Comparison of ENCODE assay signal across 27 cellular contexts in the genomic region with DNA sequence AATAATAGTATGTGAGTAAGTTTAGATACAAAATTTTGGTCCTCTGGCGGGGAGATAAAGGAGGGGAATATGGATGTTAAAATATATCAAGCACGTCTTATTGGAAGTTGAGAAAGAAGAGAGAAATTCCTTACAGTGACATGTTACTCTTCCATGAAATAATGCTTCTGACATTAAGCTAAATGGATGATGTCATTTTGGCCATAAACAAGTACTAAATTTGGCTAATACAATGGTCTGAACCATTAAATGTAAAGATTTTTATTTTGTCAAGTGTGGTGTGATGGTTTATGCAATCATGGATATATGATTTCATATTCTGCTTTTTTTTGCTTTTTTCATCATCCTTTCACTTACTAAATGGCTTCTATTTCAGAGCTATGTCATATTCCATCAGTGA.
"Had no signal": no experiment of that assay in that cellular context is flagged by ENCODE, and none has a peak within 500 bp of the region (broad histone marks: within the 10 kb centered on the region; RNA-seq: fewer than 3 reads in every experiment).

No MANE protein-coding gene starts in this region.

- H3K27me3 ChIP-seq: stomach, suprapubic skin, testis, thyroid gland, tibial artery, tibial nerve, transverse colon, upper lobe of left lung, upper lobe of right lung, uterus, vagina had no signal

- H3K9me3 ChIP-seq: stomach, suprapubic skin, testis, thoracic aorta, thyroid gland, tibial artery, tibial nerve, transverse colon, upper lobe of left lung, upper lobe of right lung, uterus, vagina had no signal

- H3K27ac ChIP-seq: stomach, suprapubic skin, testis, thoracic aorta, tibial artery, tibial nerve, transverse colon, upper lobe of left lung, upper lobe of right lung, uterus, vagina had no signal

- DNase-seq: stimulated activated CD4-positive, alpha-beta T cell treated with anti-CD3 and anti-CD28 coated beads, Interleukin-2, amount 100 ng/mL, for 48 hours; stimulated activated CD4-positive, alpha-beta T cell treated with anti-CD3 and anti-CD28 coated beads, Interleukin-4, amount 100 ng/mL, for 1 hour; stimulated activated CD4-positive, alpha-beta T cell treated with anti-CD3 and anti-CD28 coated beads, Interleukin-4, amount 100 ng/mL, for 24 hours; stimulated activated CD4-positive, alpha-beta T cell treated with anti-CD3 and anti-CD28 coated beads, Interleukin-4, amount 100 ng/mL, for 4 hours; stimulated activated CD8-positive, alpha-beta memory T cell treated with anti-CD3 and anti-CD28 coated beads, Interleukin-4, amount 100 ng/mL, for 48 hours; stimulated activated naive B cell treated with anti-CD40 and anti-IgM and Interleukin-4, amounts not matched to agents 10 μg/mL and 1 μg/mL and 100 μg/mL, for 72 hours; stimulated activated naive CD4-positive, alpha-beta T cell; stimulated activated naive CD4-positive, alpha-beta T cell treated with Interleukin-2 at 50 U/mL for 16 hours; stimulated activated naive CD8-positive, alpha-beta T cell treated with anti-CD3 and anti-CD28 coated beads, Interleukin-15, amount 100 ng/mL, for 72 hours; stimulated activated naive CD8-positive, alpha-beta T cell treated with anti-CD3 and anti-CD28 coated beads, Interleukin-15, Interleukin-2, amounts not matched to agents 100 U/mL and 50 U/mL, for 24 hours; stomach; substantia nigra; testis; thyroid gland; tibial artery; transverse colon; trophoblast cell; upper lobe of left lung; upper lobe of right lung; uterus had no signal

- H3K36me3 ChIP-seq: stomach, suprapubic skin, thoracic aorta, thyroid gland, tibial artery, tibial nerve, transverse colon, upper lobe of left lung, upper lobe of right lung, uterus, vagina had no signal

- ATAC-seq: stimulated activated effector memory CD8-positive, alpha-beta T cell treated with anti-CD3 and anti-CD28 coated beads, Interleukin-12 subunit alpha, Interleukin-12 subunit beta, amount 100 ng/mL, for 72 hours; stimulated activated memory B cell treated with anti-CD40 and anti-IgM and Interleukin-4, amounts not matched to agents 10 μg/mL and 1 μg/mL and 100 μg/mL, for 72 hours; stimulated activated naive B cell treated with anti-CD40 and anti-IgM and Interleukin-4, amounts not matched to agents 10 μg/mL and 1 μg/mL and 100 μg/mL, for 72 hours; stimulated activated naive CD8-positive, alpha-beta T cell treated with anti-CD3 and anti-CD28 coated beads, Interleukin-15, amount 100 ng/mL, for 72 hours; stimulated activated naive CD8-positive, alpha-beta T cell treated with anti-CD3 and anti-CD28 coated beads, Interleukin-15, Interleukin-2, amounts not matched to agents 100 U/mL and 50 U/mL, for 24 hours; upper lobe of right lung had no signal

- H3K4me3 ChIP-seq: stomach, suprapubic skin, testis, thoracic aorta, thyroid gland, tibial artery, tibial nerve, transverse colon, upper lobe of left lung, upper lobe of right lung, uterus, vagina had no signal

- H3K4me1 ChIP-seq: testis, tibial nerve, transverse colon, uterus, vagina had no signal

- FAIRE-seq: urothelium cell line had no signal
